Comparison of ENCODE assay signal across 23 cellular contexts in genomic region chrX:53659039-53659438, GRCh38.
"Had no signal": no experiment of that assay in that cellular context is flagged by ENCODE, and none has a peak within 500 bp of the region (broad histone marks: within the 10 kb centered on the region; RNA-seq: fewer than 3 reads in every experiment).

No MANE protein-coding gene starts in this region.

- H3K4me1 ChIP-seq: adrenal gland, ascending aorta, left lung, thyroid gland had no signal

- H3K4me3 ChIP-seq: adrenal gland, ascending aorta, left lung, sigmoid colon, smooth muscle cell, thyroid gland had no signal

- H3K27me3 ChIP-seq: adrenal gland, ascending aorta, left lung, sigmoid colon, thyroid gland had no signal

- H3K4me1 Mint-ChIP-seq: mesothelial cell of epicardium had no signal

- H3K4me3 Mint-ChIP-seq: activated naive CD4-positive, alpha-beta T cell treated with anti-CD3 and anti-CD28 coated beads for 36 hours; activated T-cell treated with anti-CD3 and anti-CD28 coated beads, Interleukin-2, amount 50 U/mL, for 4 hours; mesothelial cell of epicardium; T-cell had no signal

- H3K36me3 ChIP-seq: adrenal gland, ascending aorta, thyroid gland, WERI-Rb-1 had no signal

- H3K9me3 Mint-ChIP-seq: activated naive CD4-positive, alpha-beta T cell treated with anti-CD3 and anti-CD28 coated beads for 36 hours; activated T-cell treated with anti-CD3 and anti-CD28 coated beads, Interleukin-2, amount 50 U/mL, for 4 hours; naive thymus-derived CD8-positive, alpha-beta T cell; T-cell had no signal

- DNase-seq: activated CD4-positive, alpha-beta T cell treated with anti-CD3 and anti-CD28 coated beads, Interleukin-2, amount 50 U/mL, for 48 hours; activated effector memory CD4-positive, alpha-beta T cell treated with Interleukin-2 at 50 U/mL for 16 hours; activated naive CD4-positive, alpha-beta T cell treated with anti-CD3 and anti-CD28 coated beads for 36 hours; activated T-cell treated with anti-CD3 and anti-CD28 coated beads, Interleukin-2, amount 50 U/mL, for 4 hours; adrenal gland; central memory CD4-positive, alpha-beta T cell; effector memory CD4-positive, alpha-beta T cell; foreskin melanocyte; left lung; naive thymus-derived CD8-positive, alpha-beta T cell; retina; sigmoid colon; stimulated activated CD4-positive, alpha-beta T cell treated with anti-CD3 and anti-CD28 coated beads, Interleukin-2, amount 100 ng/mL, for 48 hours; stimulated activated CD8-positive, alpha-beta memory T cell treated with anti-CD3 and anti-CD28 coated beads, Interleukin-4, amount 100 ng/mL, for 48 hours; stimulated activated naive CD4-positive, alpha-beta T cell; substantia nigra; T-cell; thyroid gland; WERI-Rb-1 had no signal

- H3K27ac ChIP-seq: adrenal gland, ascending aorta, left lung, sigmoid colon, thyroid gland, WERI-Rb-1 had no signal

- H3K27ac Mint-ChIP-seq: activated naive CD4-positive, alpha-beta T cell treated with anti-CD3 and anti-CD28 coated beads for 36 hours; mesothelial cell of epicardium; progenitor cell of endocrine pancreas; T-cell had no signal

- H3K27me3 Mint-ChIP-seq: naive thymus-derived CD8-positive, alpha-beta T cell; progenitor cell of endocrine pancreas; T-cell had no signal

- H3K9me3 ChIP-seq: adrenal gland, ascending aorta, left lung, sigmoid colon, thyroid gland had no signal
